8 cellular contexts compared by ENCODE assay signal in genomic region chr19:42092350-42092749, GRCh38. TPM values are rescaled to one million over a fixed set of nuclear protein-coding genes. Genes with fewer than 3 reads are reported as not detected.
A peak's percentile ranks its signal among the peaks of the same experiment; 100 is the strongest.
DNase-seq lines count a peak whose midpoint lies in the region; ATAC-seq and TF ChIP-seq lines count a peak whose summit lies in the region.

No MANE protein-coding gene starts in this region.

- BruUV-seq in PC-9 (replicated peaks; lab: Mats Ljungman, UMichigan), result no TSS peak

- H3K4me1 ChIP-seq in BLaER1 treated with 17β-estradiol and CSF1 and Interleukin-3, amounts not matched to agents 10 nM and 100 nM, result peaks cover 71 to 86% (median 77%) of the 10 kb centered on the region in 10 experiments
- H3K4me1 ChIP-seq in PC-9 (replicated peaks; ENCODE audit: insufficient read depth) (0 out of 2 replicates have a peak, but pooled peaks cover 11% of the 10 kb centered on the region), right lobe of liver (no peaks in the 10 kb centered on the region)

- no peaks in the 10 kb centered on the region; the same call in none of the 2 replicates for H3K27me3 Mint-ChIP-seq in HFFc6 (ENCODE audit: insufficient read depth)
- no peaks in the 10 kb centered on the region for H3K27me3 Mint-ChIP-seq in activated naive CD8-positive, alpha-beta T cell treated with anti-CD3 and anti-CD28 coated beads, Interleukin-2, amount 50 U/mL, for 24 hours

- no peaks in the 10 kb centered on the region for H3K9me2 ChIP-seq in PC-9 (ENCODE audit: insufficient read depth)

- peak overlapping the region; percentile 55 to 99 (median 93); a peak in 21 of 22 replicates for H3K4me2 ChIP-seq in BLaER1 treated with 17β-estradiol and CSF1 and Interleukin-3, amounts not matched to agents 10 nM and 100 nM
- H3K4me2 ChIP-seq in PC-9, result no peak overlapping the region

- H3K4me1 Mint-ChIP-seq in HFFc6 (ENCODE audit: low read depth), result peaks cover 29% of the 10 kb centered on the region
- H3K4me1 Mint-ChIP-seq in activated naive CD8-positive, alpha-beta T cell treated with anti-CD3 and anti-CD28 coated beads, Interleukin-2, amount 50 U/mL, for 24 hours, result peaks cover 28% of the 10 kb centered on the region

- H3K79me2 ChIP-seq in PC-9 (ENCODE audit: low read depth), result no peaks in the 10 kb centered on the region

- peak overlapping the region in 1 of 10 experiments; percentile 34; a peak in 3 of 20 replicates for H3K4me3 ChIP-seq in BLaER1 treated with 17β-estradiol and CSF1 and Interleukin-3, amounts not matched to agents 10 nM and 100 nM
- H3K4me3 ChIP-seq in PC-9 (no peak overlapping the region), right lobe of liver (no peak overlapping the region)

- peaks cover 6% of the 10 kb centered on the region for H3K36me3 Mint-ChIP-seq in HFFc6 (ENCODE audit: low read depth)
- H3K36me3 Mint-ChIP-seq in activated naive CD8-positive, alpha-beta T cell treated with anti-CD3 and anti-CD28 coated beads, Interleukin-2, amount 50 U/mL, for 24 hours (ENCODE audit: low read depth), result peaks cover 34% of the 10 kb centered on the region

- no peak for DNase-seq in HFFc6
- peak; percentile 59 to 71 for DNase-seq in PC-9
- DNase-seq in activated naive CD8-positive, alpha-beta T cell treated with anti-CD3 and anti-CD28 coated beads, Interleukin-2, amount 50 U/mL, for 24 hours, result peak; percentile 47
- no peak for DNase-seq in right lobe of liver
- no peak for DNase-seq in pons (ENCODE audit: low spot score)

- H3K27me3 ChIP-seq in BLaER1 treated with 17β-estradiol and CSF1 and Interleukin-3, amounts not matched to agents 10 nM and 100 nM, result no peaks in the 10 kb centered on the region
- H3K27me3 ChIP-seq in PC-9 (ENCODE audit: insufficient read depth, low read depth), result no peaks in the 10 kb centered on the region
- no peaks in the 10 kb centered on the region for H3K27me3 ChIP-seq in right lobe of liver

- peak; percentile 76 for TF ChIP-seq CTCF in HFFc6 (IDR thresholded peaks at IDR 0.05)
- TF ChIP-seq CTCF in PC-9 (conservative IDR thresholded peaks at IDR 0.05), result peak; percentile 76
- TF ChIP-seq CTCF in right lobe of liver (IDR thresholded peaks at IDR 0.05), result peak in 3 of 4 donors; percentile 30 to 44 (median 35)

- no peak overlapping the region; the same call in 1 of the 2 replicates for H3K27ac Mint-ChIP-seq in HFFc6
- H3K27ac Mint-ChIP-seq in activated naive CD8-positive, alpha-beta T cell treated with anti-CD3 and anti-CD28 coated beads, Interleukin-2, amount 50 U/mL, for 24 hours, result no peak overlapping the region

- intact Hi-C loops in PC-9 (cut with micrococcal nuclease; ENCODE audit: unreplicated experiment) (loop anchor here (2.0 to 10.0 kb wide), 2 partner anchors 98 to 134 kb away; partner anchors contain the start of genes ATP1A3 and RABAC1), right lobe of liver (cut with DNase I) (no loop called here)

- peaks cover 0 to 74% (median 0%) of the 10 kb centered on the region in 11 experiments; a peak in 8 of 22 replicates for H4K20me1 ChIP-seq in BLaER1 treated with 17β-estradiol and CSF1 and Interleukin-3, amounts not matched to agents 10 nM and 100 nM
- H4K20me1 ChIP-seq in PC-9 (ENCODE audit: insufficient read depth), result no peaks in the 10 kb centered on the region

- peak overlapping the region in 6 of 11 experiments; percentile 60 to 87 (median 74); a peak in 10 of 22 replicates for H3K27ac ChIP-seq in BLaER1 treated with 17β-estradiol and CSF1 and Interleukin-3, amounts not matched to agents 10 nM and 100 nM
- no peak overlapping the region for H3K27ac ChIP-seq in PC-9
- no peak overlapping the region for H3K27ac ChIP-seq in right lobe of liver

- TF ChIP-seq POLR2A in right lobe of liver (IDR thresholded peaks at IDR 0.05), result no peak

- no peaks in the 10 kb centered on the region for H3F3A ChIP-seq in PC-9 (ENCODE audit: insufficient read depth, low read depth)

- WGBS in right lobe of liver (ENCODE audit: insufficient coverage, low coverage, low lambda C conversion rate, missing lambda C conversion rate), result 0% methylated on average over 2 of the region's 5 CpGs

- no peak overlapping the region for H3K4me3 Mint-ChIP-seq in HFFc6
- no peak overlapping the region for H3K4me3 Mint-ChIP-seq in activated naive CD8-positive, alpha-beta T cell treated with anti-CD3 and anti-CD28 coated beads, Interleukin-2, amount 50 U/mL, for 24 hours

- POLR2A ChIA-PET in PC-9 (lab: Charles Lee; ENCODE audit: unreplicated experiment), result no interaction called here

- peak overlapping the region in 5 of 11 experiments; percentile 2 to 72 (median 50); a peak in 7 of 22 replicates for H3K9ac ChIP-seq in BLaER1 treated with 17β-estradiol and CSF1 and Interleukin-3, amounts not matched to agents 10 nM and 100 nM

- H2AFZ ChIP-seq in PC-9, result no peak overlapping the region

- H3K36me3 ChIP-seq in BLaER1 treated with 17β-estradiol and CSF1 and Interleukin-3, amounts not matched to agents 10 nM and 100 nM, result peaks cover 10 to 74% (median 15%) of the 10 kb centered on the region in 11 experiments; a peak in 18 of 22 replicates
- H3K36me3 ChIP-seq in PC-9 (ENCODE audit: low read depth), result no peaks in the 10 kb centered on the region
- H3K36me3 ChIP-seq in right lobe of liver, result no peaks in the 10 kb centered on the region

- no peaks in the 10 kb centered on the region for H3K9me3 ChIP-seq in BLaER1 treated with 17β-estradiol and CSF1 and Interleukin-3, amounts not matched to agents 10 nM and 100 nM (replicated peaks in 1 of 11)
- no peaks in the 10 kb centered on the region for H3K9me3 ChIP-seq in PC-9 (ENCODE audit: insufficient read depth, low read depth)
- no peaks in the 10 kb centered on the region for H3K9me3 ChIP-seq in right lobe of liver

- peak; percentile 40 for ATAC-seq in activated naive CD8-positive, alpha-beta T cell treated with anti-CD3 and anti-CD28 coated beads, Interleukin-2, amount 50 U/mL, for 24 hours
- ATAC-seq in right lobe of liver (peak; percentile 28 to 62 (median 50)), GM21619 (IDR thresholded peaks at IDR 0.05; ENCODE audit: unreplicated experiment) (no peak), GM21717 (IDR thresholded peaks at IDR 0.05; ENCODE audit: unreplicated experiment) (no peak)

- H3K9me3 Mint-ChIP-seq in HFFc6, result no peaks in the 10 kb centered on the region
- H3K9me3 Mint-ChIP-seq in activated naive CD8-positive, alpha-beta T cell treated with anti-CD3 and anti-CD28 coated beads, Interleukin-2, amount 50 U/mL, for 24 hours, result no peaks in the 10 kb centered on the region

- CTCF ChIA-PET in PC-9 (lab: Charles Lee), result no interaction called here

RNA-seq across cellular contexts. Expression of gene ZNF574, which starts 16.4 kb away (rescaled TPM):
- total RNA-seq in HFFc6 (2021; fragmentation: NEBNext Ultra II Directional; extraction: Animal tissue kit (Norgen Biotek cat#: 25700)), result 10 to 100 TPM; 14.0 to 16.5 (median 15.1) TPM
- total RNA-seq in PC-9 (2021) (19.4 and 21.6 TPM in 2 replicates), right lobe of liver (1 to 10 TPM; 4.3 to 5.8 (median 4.7) TPM)

RNA-seq across cellular contexts. Expression of gene GRIK5, which starts 22.3 kb away (rescaled TPM):
- under 1 TPM in 5 of 6 experiments, not detected in 1; 0.07 to 0.19 (median 0.13) TPM for total RNA-seq in HFFc6 (2021; fragmentation: NEBNext Ultra II Directional; extraction: Animal tissue kit (Norgen Biotek cat#: 25700))
- total RNA-seq in PC-9 (2021) (0.96 and 1.1 TPM in 2 replicates), right lobe of liver (under 1 TPM in 4 of 6 experiments, not detected in 2; 0.15 to 0.42 (median 0.17) TPM)

RNA-seq across cellular contexts. Expression of gene POU2F2, which starts 39.9 kb away (rescaled TPM):
- total RNA-seq in HFFc6 (2021; fragmentation: NEBNext Ultra II Directional; extraction: Animal tissue kit (Norgen Biotek cat#: 25700)), result 10 to 100 TPM in 1 of 6 experiments, 1 to 10 TPM in 5; 6.4 to 11.0 (median 7.8) TPM
- total RNA-seq in PC-9 (2021), result 2.9 and 3.5 TPM in 2 replicates
- 1 to 10 TPM in 3 of 6 experiments, under 1 TPM in 3; 0.18 to 3.0 (median 1.00) TPM for total RNA-seq in right lobe of liver

Comparison
In these comparisons a context has a peak if more than half of its experiments do, and no peak if none do; other contexts are left out.
1. H3K27ac ChIP-seq: peak in BLaER1 treated with 17β-estradiol and CSF1 and Interleukin-3, amounts not matched to agents 10 nM and 100 nM (6 of 11); none in PC-9 (single experiment) and right lobe of liver (0 of 3).
2. DNase-seq: peak in PC-9 (2 of 2) and activated naive CD8-positive, alpha-beta T cell treated with anti-CD3 and anti-CD28 coated beads, Interleukin-2, amount 50 U/mL, for 24 hours (single experiment); none in HFFc6 (single experiment), right lobe of liver (0 of 3) and pons (single experiment).
3. ATAC-seq: peak in activated naive CD8-positive, alpha-beta T cell treated with anti-CD3 and anti-CD28 coated beads, Interleukin-2, amount 50 U/mL, for 24 hours (single experiment) and right lobe of liver (4 of 4); none in GM21619 (single experiment) and GM21717 (single experiment).
4. Peak in every context shown above with its lines, with median percentiles within 50 percentile points of each other: CTCF ChIP-seq.